Comparison of ENCODE assay signal across 8 cellular contexts in genomic region chr2:15730545-15731212, GRCh38.
DNase-seq lines count a peak whose midpoint lies in the region; ATAC-seq and TF ChIP-seq lines count a peak whose summit lies in the region.

No MANE protein-coding gene starts in this region.

- H3K9ac ChIP-seq in mesenchymal stem cell (ENCODE audit: low read length), result no peak overlapping the region

- peak overlapping the region; percentile 25 for H4K91ac ChIP-seq in mesenchymal stem cell (ENCODE audit: low read length)

- H3K18ac ChIP-seq in mesenchymal stem cell (ENCODE audit: low read depth in 1 of 2, low read length in 2 of 2), result peak overlapping the region; percentile 18 to 23

- H2BK15ac ChIP-seq in mesenchymal stem cell (ENCODE audit: low read depth, poor library complexity, severe bottlenecking), result no peak overlapping the region

- no peaks in the 10 kb centered on the region for H3K9me3 ChIP-seq in mesenchymal stem cell (ENCODE audit: control insufficient read depth, low read length)

- H2BK12ac ChIP-seq in mesenchymal stem cell (ENCODE audit: low read length in 2 of 2), result peak overlapping the region in 1 of 2 experiments; percentile 27

- H3K36me3 ChIP-seq in mesenchymal stem cell (ENCODE audit: control insufficient read depth in 1 of 2, insufficient read depth in 2 of 2, low read depth in 1 of 2, low read length in 2 of 2), result no peaks in the 10 kb centered on the region

- no peaks in the 10 kb centered on the region for H3K79me1 ChIP-seq in mesenchymal stem cell (replicated peaks; ENCODE audit: low read length, poor library complexity, severe bottlenecking)

- peaks cover 28% of the 10 kb centered on the region for H3K4me1 Mint-ChIP-seq in HFFc6 (ENCODE audit: low read depth)

- TF ChIP-seq CTCF in HFFc6 (IDR thresholded peaks at IDR 0.05) (no peak), dorsolateral prefrontal cortex (IDR thresholded peaks at IDR 0.05 in 54 of 56, conservative IDR thresholded peaks at IDR 0.05 in 2 of 56; ENCODE audit: low read depth in 1 of 56, partially characterized antibody in 56 of 56) (peak in 4 of 56 donors; percentile 13 to 27 (median 24))

- H3K4me3 ChIP-seq in dorsolateral prefrontal cortex (no peak overlapping the region), mesenchymal stem cell (ENCODE audit: insufficient read depth in 1 of 2, low read depth in 1 of 2, low read length in 2 of 2) (no peak overlapping the region)

- no peak overlapping the region for H3K4me2 ChIP-seq in mesenchymal stem cell (ENCODE audit: low read length, poor library complexity, severe bottlenecking)

- H3K14ac ChIP-seq in mesenchymal stem cell (ENCODE audit: low read length in 2 of 2), result no peak overlapping the region

- H2BK120ac ChIP-seq in mesenchymal stem cell (ENCODE audit: low read depth, low read length), result no peak overlapping the region

- H3K4me1 ChIP-seq in mesenchymal stem cell (ENCODE audit: control insufficient read depth, insufficient read depth, low read depth, low read length), result peaks cover 26% of the 10 kb centered on the region

- no peaks in the 10 kb centered on the region for H3K36me3 Mint-ChIP-seq in HFFc6 (ENCODE audit: low read depth)

- no peak for ATAC-seq in HG02938 (IDR thresholded peaks at IDR 0.05; ENCODE audit: unreplicated experiment)

- H2BK5ac ChIP-seq in mesenchymal stem cell (ENCODE audit: low read depth, low read length, poor library complexity, severe bottlenecking), result peak overlapping the region; percentile 85

- H3K9me3 Mint-ChIP-seq in HFFc6, result no peaks in the 10 kb centered on the region

- H3K27me3 ChIP-seq in dorsolateral prefrontal cortex, result no peaks in the 10 kb centered on the region
- peaks cover 8 to 73% of the 10 kb centered on the region in 2 experiments for H3K27me3 ChIP-seq in mesenchymal stem cell (ENCODE audit: control insufficient read depth in 1 of 2, insufficient read depth in 1 of 2, low read length in 2 of 2)

- intact Hi-C loops in dorsolateral prefrontal cortex (cut with DNase I), result loop anchor here (2.0 to 5.0 kb wide), 3 partner anchors 70 to 207 kb away; no protein-coding TSS in a partner anchor

- no peak overlapping the region for H3K4ac ChIP-seq in mesenchymal stem cell (ENCODE audit: low read depth in 1 of 2, low read length in 2 of 2)

- no peak overlapping the region for H2AFZ ChIP-seq in mesenchymal stem cell (ENCODE audit: low read depth, low read length)

- no peak overlapping the region for H3K27ac Mint-ChIP-seq in HFFc6

- H2AK5ac ChIP-seq in mesenchymal stem cell (ENCODE audit: low read length, severe bottlenecking), result peak overlapping the region; percentile 99

- H3K27me3 Mint-ChIP-seq in HFFc6 (ENCODE audit: insufficient read depth), result peaks cover 24% of the 10 kb centered on the region

- 20% methylated on average over 7 of the region's 7 CpGs for WGBS in mesenchymal stem cell

- H3K27ac ChIP-seq in dorsolateral prefrontal cortex (peak overlapping the region in 15 of 59 donors; percentile 2 to 68 (median 45)), mesenchymal stem cell (ENCODE audit: low read length, poor library complexity, severe bottlenecking) (peak overlapping the region; percentile 89)

- DNase-seq in GM03348 (ENCODE audit: low spot score), result peak; percentile 86
- DNase-seq in HFFc6, result peak; percentile 90
- DNase-seq in NCI-H2196 treated with DMSO at 0.1 percent for 48 hours (lab: John Stamatoyannopoulos, UW; ENCODE audit: unreplicated experiment), result peak; percentile 80
- DNase-seq in dorsolateral prefrontal cortex, result peak; percentile 24 to 95 (median 92)
- DNase-seq in mesenchymal stem cell, result peak; percentile 97
- no peak for DNase-seq in T-helper 9 cell
- DNase-seq in ecto neural progenitor cell (ENCODE audit: low spot score), result no peak

- no peak overlapping the region for H4K8ac ChIP-seq in mesenchymal stem cell (ENCODE audit: low read length)

- no peak overlapping the region for H3K23ac ChIP-seq in mesenchymal stem cell (ENCODE audit: low read length in 2 of 2)

- H3K4me3 Mint-ChIP-seq in HFFc6, result no peak overlapping the region

Comparison
In these comparisons a context has a peak if more than half of its experiments do, and no peak if none do; other contexts are left out.
1. DNase-seq: peak in GM03348 (single experiment), HFFc6 (single experiment), NCI-H2196 treated with DMSO at 0.1 percent for 48 hours (single experiment), dorsolateral prefrontal cortex (10 of 10) and mesenchymal stem cell (single experiment); none in T-helper 9 cell (single experiment) and ecto neural progenitor cell (single experiment).